In genomic region chr3:155465664-155466063, GRCh38 we compare ENCODE assay signal across 21 cellular contexts.
DNase-seq lines count a peak whose midpoint lies in the region; ATAC-seq and TF ChIP-seq lines count a peak whose summit lies in the region.
"Had no signal": no experiment of that assay in that cellular context is flagged by ENCODE, and none has a peak within 500 bp of the region (broad histone marks: within the 10 kb centered on the region; RNA-seq: fewer than 3 reads in every experiment).

No MANE protein-coding gene starts in this region.

- no peaks in the 10 kb centered on the region for H3K79me1 ChIP-seq in mesendoderm (ENCODE audit: low read length)

- H2AK5ac ChIP-seq in mesendoderm (ENCODE audit: low read length) = no peak overlapping the region

- H3K56ac ChIP-seq in mesendoderm (ENCODE audit: low read length) = no peak overlapping the region

- H3K9me3 Mint-ChIP-seq in endodermal cell = peaks cover 15% of the 10 kb centered on the region

- H2BK15ac ChIP-seq in mesendoderm (replicated peaks; ENCODE audit: low read depth) = no peak overlapping the region

- H3K4me2 ChIP-seq in mesendoderm (ENCODE audit: low read length) = no peak overlapping the region
- H3K4me2 ChIP-seq: A549 had no signal

- H3K9ac ChIP-seq in endodermal cell (ENCODE audit: extremely low read depth, low read length, poor library complexity, severe bottlenecking) (no peak overlapping the region), mesendoderm (ENCODE audit: low read length) (no peak overlapping the region)
- H3K9ac ChIP-seq: GM23248 had no signal

- H3K4me1 ChIP-seq in endodermal cell (ENCODE audit: control insufficient read depth, insufficient read depth, low read length) (peaks cover 23% of the 10 kb centered on the region), mesendoderm (ENCODE audit: control insufficient read depth, low read depth, low read length) (no peaks in the 10 kb centered on the region), gastrocnemius medialis (no peaks in the 10 kb centered on the region)
- H3K4me1 ChIP-seq: A549 had no signal

- H4K5ac ChIP-seq in mesendoderm (ENCODE audit: low read length) = no peak overlapping the region

- H3K36me3 Mint-ChIP-seq in endodermal cell (ENCODE audit: low read depth) = peaks cover 4% of the 10 kb centered on the region
- H3K36me3 Mint-ChIP-seq: CD4-positive, alpha-beta memory T cell had no signal

- no peak overlapping the region for H3K4me3 ChIP-seq in endodermal cell (ENCODE audit: low read length)
- H3K4me3 ChIP-seq in mesendoderm (ENCODE audit: low read length) = no peak overlapping the region
- H3K4me3 ChIP-seq in gastrocnemius medialis = no peak overlapping the region
- H3K4me3 ChIP-seq: A549, GM12878, GM23248 had no signal

- 90 to 100% methylated on average over 1 to 2 of the region's 2 CpGs for WGBS in endodermal cell (ENCODE audit: insufficient coverage in 1 of 2, insufficient read length in 1 of 2), 2 experiments
- WGBS in mesendoderm (ENCODE audit: extremely low coverage, insufficient coverage, low lambda C conversion rate) = no CpG with 5 or more reads among the region's 2 CpGs

- H3K23ac ChIP-seq in mesendoderm (ENCODE audit: low read length) = no peak overlapping the region

- H4K8ac ChIP-seq in mesendoderm (ENCODE audit: low read depth, low read length) = no peak overlapping the region

- no peaks in the 10 kb centered on the region for H3K27me3 Mint-ChIP-seq in endodermal cell (ENCODE audit: insufficient read depth)

- no peak overlapping the region for H3K18ac ChIP-seq in mesendoderm (ENCODE audit: low read length)

- TF ChIP-seq POLR2A in gastrocnemius medialis (IDR thresholded peaks at IDR 0.05) = no peak

- peaks cover 17% of the 10 kb centered on the region for H3K4me1 Mint-ChIP-seq in endodermal cell
- H3K4me1 Mint-ChIP-seq: CD4-positive, alpha-beta memory T cell had no signal

- ATAC-seq in gastrocnemius medialis (no peak), HG03565 (IDR thresholded peaks at IDR 0.05; ENCODE audit: unreplicated experiment) (no peak)
- ATAC-seq: A549, GM12878 had no signal

- TF ChIP-seq CTCF in endodermal cell (conservative IDR thresholded peaks at IDR 0.05) (peak; percentile 67), gastrocnemius medialis (IDR thresholded peaks at IDR 0.05 in 4 of 5, conservative IDR thresholded peaks at IDR 0.05 in 1 of 5) (no peak)

- no peak overlapping the region for H3K4ac ChIP-seq in mesendoderm (ENCODE audit: low read depth, low read length)

- in situ Hi-C loops in gastrocnemius medialis (cut with MboI; ENCODE audit: low sequenced_read_pairs in 4 of 4) = no loop called here

- no peaks in the 10 kb centered on the region for H3K79me2 ChIP-seq in mesendoderm (ENCODE audit: control insufficient read depth, insufficient read depth, low read length)

- H2BK120ac ChIP-seq in mesendoderm (ENCODE audit: low read depth, low read length) = no peak overlapping the region

- no peak overlapping the region for H3K4me3 Mint-ChIP-seq in endodermal cell
- H3K4me3 Mint-ChIP-seq: CD4-positive, alpha-beta memory T cell had no signal

- H3K27ac ChIP-seq in endodermal cell (ENCODE audit: low read depth, low read length) (no peak overlapping the region), mesendoderm (ENCODE audit: low read depth, low read length) (no peak overlapping the region), gastrocnemius medialis (no peak overlapping the region)
- H3K27ac ChIP-seq: A549, GM23248 had no signal

- no peak overlapping the region for H2BK5ac ChIP-seq in mesendoderm (ENCODE audit: low read length)

- H3K9me3 ChIP-seq in endodermal cell (ENCODE audit: control insufficient read depth, low read length) = no peaks in the 10 kb centered on the region
- no peaks in the 10 kb centered on the region for H3K9me3 ChIP-seq in gastrocnemius medialis
- H3K9me3 ChIP-seq: A549 had no signal

- no peak overlapping the region for H3K27ac Mint-ChIP-seq in endodermal cell
- H3K27ac Mint-ChIP-seq: CD4-positive, alpha-beta memory T cell had no signal

- DNase-seq in ELF-1 (ENCODE audit: low read depth, low spot score) (peak; percentile 10), HT-29 (ENCODE audit: low spot score) (peak; percentile 6), endodermal cell (peak; percentile 54), mesendoderm (peak; percentile 38), hippocampal formation (lab: John Stamatoyannopoulos, UW) (no peak), SW 1271 (lab: John Stamatoyannopoulos, UW) (no peak), gastrocnemius medialis (no peak)
- DNase-seq: 8988T; ACHN; AML-193; C1 segment of cervical spinal cord; Calu3; CD4-positive, alpha-beta memory T cell; COR-L47; DMS53; GDM1; GM23248; HCEC 1CT had no signal

- no peaks in the 10 kb centered on the region for H3K27me3 ChIP-seq in endodermal cell (ENCODE audit: control insufficient read depth, insufficient read depth, low read length, poor library complexity, severe bottlenecking)
- H3K27me3 ChIP-seq in mesendoderm (ENCODE audit: insufficient read depth, low read length, poor library complexity) = no peaks in the 10 kb centered on the region
- no peaks in the 10 kb centered on the region for H3K27me3 ChIP-seq in gastrocnemius medialis

- intact Hi-C loops in gastrocnemius medialis (cut with DNase I; ENCODE audit: low total_unique reads) = no loop called here

- H3K36me3 ChIP-seq in endodermal cell (ENCODE audit: control insufficient read depth, insufficient read depth, low read length) (no peaks in the 10 kb centered on the region), mesendoderm (ENCODE audit: control insufficient read depth, insufficient read depth, low read length) (no peaks in the 10 kb centered on the region), gastrocnemius medialis (no peaks in the 10 kb centered on the region)

Comparison
In these comparisons a context has a peak if more than half of its experiments do, and no peak if none do; other contexts are left out.
1. DNase-seq: peak in ELF-1 (single experiment), HT-29 (single experiment), endodermal cell (single experiment) and mesendoderm (single experiment); none in hippocampal formation (0 of 2), SW 1271 (0 of 2) and gastrocnemius medialis (0 of 2).